In genomic region chr11:61611309-61611708, GRCh38 we compare ENCODE assay signal across 28 cellular contexts. TPM values are rescaled to one million over a fixed set of nuclear protein-coding genes. Genes with fewer than 3 reads are reported as not detected.
A peak's percentile ranks its signal among the peaks of the same experiment; 100 is the strongest.
DNase-seq lines count a peak whose midpoint lies in the region; ATAC-seq and TF ChIP-seq lines count a peak whose summit lies in the region.
"Had no signal": no experiment of that assay in that cellular context is flagged by ENCODE, and none has a peak within 500 bp of the region (broad histone marks: within the 10 kb centered on the region; RNA-seq: fewer than 3 reads in every experiment).

No MANE protein-coding gene starts in this region.

- H4K5ac ChIP-seq in mesendoderm (ENCODE audit: low read length), result no peak overlapping the region

- no peaks in the 10 kb centered on the region for H3K27me3 ChIP-seq in osteoblast (ENCODE audit: insufficient read depth, low read length)
- no peaks in the 10 kb centered on the region for H3K27me3 ChIP-seq in mesendoderm (ENCODE audit: insufficient read depth, low read length, poor library complexity)
- H3K27me3 ChIP-seq: body of pancreas, heart left ventricle, upper lobe of left lung had no signal

- no peaks in the 10 kb centered on the region for H3K36me3 ChIP-seq in osteoblast (ENCODE audit: insufficient read depth, low read length)
- H3K36me3 ChIP-seq in mesendoderm (ENCODE audit: control insufficient read depth, insufficient read depth, low read length), result no peaks in the 10 kb centered on the region
- H3K36me3 ChIP-seq: heart left ventricle, left ventricle myocardium inferior, upper lobe of left lung had no signal

- CTCF ChIA-PET in RWPE1 (lab: Yijun Ruan, JAX), result no interaction called here

- POLR2A ChIA-PET in RWPE1 (lab: Yijun Ruan, JAX; ENCODE audit: low non-redundant PET), result no interaction called here

- H3K23ac ChIP-seq in mesendoderm (ENCODE audit: low read length), result no peak overlapping the region

- H3K4me2 ChIP-seq in osteoblast (ENCODE audit: insufficient read depth, low read length) (no peak overlapping the region), mesendoderm (ENCODE audit: low read length) (no peak overlapping the region)

- ATAC-seq in GM21737 (IDR thresholded peaks at IDR 0.05; ENCODE audit: unreplicated experiment), result no peak
- no peak for ATAC-seq in GM18861 (IDR thresholded peaks at IDR 0.05; ENCODE audit: unreplicated experiment)
- ATAC-seq: activated T-helper 17 cell treated with anti-CD3 and anti-CD28 coated beads, Interleukin-2, amount 50 U/mL, for 72 hours; body of pancreas; esophagus mucosa; K562; Panc1; stimulated activated effector memory CD8-positive, alpha-beta T cell treated with anti-CD3 and anti-CD28 coated beads, Interleukin-12 subunit alpha, Interleukin-12 subunit beta, amount 100 ng/mL, for 72 hours had no signal

- no peak overlapping the region for H4K8ac ChIP-seq in mesendoderm (ENCODE audit: low read depth, low read length)

- no CpG with 5 or more reads among the region's 8 CpGs for WGBS in mesendoderm (ENCODE audit: extremely low coverage, insufficient coverage, low lambda C conversion rate)

- H3K9me3 ChIP-seq in osteoblast (ENCODE audit: low read depth, low read length), result no peaks in the 10 kb centered on the region
- H3K9me3 ChIP-seq: body of pancreas, heart left ventricle, upper lobe of left lung had no signal

- no peaks in the 10 kb centered on the region for H3K79me1 ChIP-seq in mesendoderm (ENCODE audit: low read length)

- no peak overlapping the region for H3K9ac ChIP-seq in mesendoderm (ENCODE audit: low read length)

- no peak overlapping the region for H2BK120ac ChIP-seq in mesendoderm (ENCODE audit: low read depth, low read length)

- H3K18ac ChIP-seq in mesendoderm (ENCODE audit: low read length), result no peak overlapping the region

- no peaks in the 10 kb centered on the region for H4K20me1 ChIP-seq in osteoblast (ENCODE audit: insufficient read depth, low read length)

- no peak overlapping the region for H3K4me3 ChIP-seq in osteoblast (ENCODE audit: insufficient read depth, low read length)
- H3K4me3 ChIP-seq in mesendoderm (ENCODE audit: low read length), result no peak overlapping the region
- H3K4me3 ChIP-seq: body of pancreas, heart left ventricle, K562, left ventricle myocardium inferior, upper lobe of left lung had no signal

- no peak for TF ChIP-seq CTCF in RWPE1 (conservative IDR thresholded peaks at IDR 0.05; ENCODE audit: low read depth)
- no peak for TF ChIP-seq CTCF in osteoblast (IDR thresholded peaks at IDR 0.05; ENCODE audit: extremely low read depth, low read depth, low read length)

- no peak overlapping the region for H3K56ac ChIP-seq in mesendoderm (ENCODE audit: low read length)

- no peak overlapping the region for H2AFZ ChIP-seq in osteoblast (ENCODE audit: low read length)

- H3K79me2 ChIP-seq in osteoblast (ENCODE audit: insufficient read depth, low read length) (no peaks in the 10 kb centered on the region), mesendoderm (ENCODE audit: control insufficient read depth, insufficient read depth, low read length) (no peaks in the 10 kb centered on the region)

- no peak overlapping the region for H3K4ac ChIP-seq in mesendoderm (ENCODE audit: low read depth, low read length)

- peak; percentile 37 for DNase-seq in DMS 273 (lab: John Stamatoyannopoulos, UW; ENCODE audit: unreplicated experiment)
- no peak for DNase-seq in DMS 273 treated with DMSO at 0.1 percent for 48 hours (lab: John Stamatoyannopoulos, UW)
- peak; percentile 72 for DNase-seq in NCI-H1694 (lab: John Stamatoyannopoulos, UW)
- DNase-seq in RWPE1 (ENCODE audit: low spot score), result no peak
- peak; percentile 48 for DNase-seq in osteoblast (ENCODE audit: insufficient read length, low spot score, missing footprints)
- DNase-seq in mesendoderm, result no peak
- DNase-seq: activated CD4-positive, alpha-beta T cell treated with anti-CD3 and anti-CD28 coated beads for 4 hours; activated naive CD4-positive, alpha-beta T cell treated with anti-CD3 and anti-CD28 coated beads, Interleukin-2, amount 50 U/mL, for 16 hours; Calu3; CD4-positive, CD25-positive, alpha-beta regulatory T cell; dermis blood vessel endothelial cell; foreskin fibroblast; islet precursor cell; NCI-H1417; NCI-H510A; SHP77 treated with DMSO at 0.1 percent for 48 hours; stimulated activated CD4-positive, alpha-beta T cell treated with anti-CD3 and anti-CD28 coated beads, Interleukin-15, amount 100 ng/mL, for 24 hours; upper lobe of left lung had no signal

- H3K4me1 ChIP-seq in osteoblast (ENCODE audit: insufficient read depth, low read length) (peaks cover 39% of the 10 kb centered on the region), mesendoderm (ENCODE audit: control insufficient read depth, low read depth, low read length) (peaks cover 2% of the 10 kb centered on the region)
- H3K4me1 ChIP-seq: body of pancreas, upper lobe of left lung had no signal

- H2BK5ac ChIP-seq in mesendoderm (ENCODE audit: low read length), result no peak overlapping the region

- H2AK5ac ChIP-seq in mesendoderm (ENCODE audit: low read length), result no peak overlapping the region

- H3K27ac ChIP-seq in RWPE1 (peak overlapping the region; percentile 13; the same call in 1 of the 2 replicates), osteoblast (ENCODE audit: low read depth, low read length) (no peak overlapping the region), mesendoderm (ENCODE audit: low read depth, low read length) (no peak overlapping the region)
- H3K27ac ChIP-seq: body of pancreas, left ventricle myocardium inferior, upper lobe of left lung had no signal

- H2BK15ac ChIP-seq in mesendoderm (replicated peaks; ENCODE audit: low read depth), result no peak overlapping the region

RNA-seq across cellular contexts. Expression of gene SYT7, which starts 30.4 kb away (rescaled TPM):
- total RNA-seq in osteoblast, result 3.6 and 6.8 TPM in 2 replicates
- 5.0 TPM for polyA plus RNA-seq in mesendoderm (2013, experiment 1 of 2)
- 4.8 TPM for polyA plus RNA-seq in mesendoderm (2013, experiment 2 of 2)
- polyA plus RNA-seq: CD4-positive, CD25-positive, alpha-beta regulatory T cell had no signal

Comparison
In these comparisons a context has a peak if more than half of its experiments do, and no peak if none do; other contexts are left out.
1. DNase-seq: peak in DMS 273 (single experiment), NCI-H1694 (single experiment) and osteoblast (single experiment); none in DMS 273 treated with DMSO at 0.1 percent for 48 hours (single experiment), RWPE1 (single experiment) and mesendoderm (single experiment).